Comparison of ENCODE assay signal across 20 cellular contexts in genomic region chr22:38494939-38495338, GRCh38. TPM values are rescaled to one million over a fixed set of nuclear protein-coding genes. Genes with fewer than 3 reads are reported as not detected.
A peak's percentile ranks its signal among the peaks of the same experiment; 100 is the strongest.
DNase-seq lines count a peak whose midpoint lies in the region; ATAC-seq lines count a peak whose summit lies in the region.
"Had no signal": no experiment of that assay in that cellular context is flagged by ENCODE, and none has a peak within 500 bp of the region (broad histone marks: within the 10 kb centered on the region; RNA-seq: fewer than 3 reads in every experiment).

No MANE protein-coding gene starts in this region.

- peaks cover 75% of the 10 kb centered on the region for H3K36me3 Mint-ChIP-seq in activated CD4-positive, alpha-beta T cell treated with anti-CD3 and anti-CD28 coated beads, Interleukin-2, amount 10 ng/mL, durations not matched to agents 24 days and 14 days (ENCODE audit: low read depth)
- peaks cover 65% of the 10 kb centered on the region for H3K36me3 Mint-ChIP-seq in activated naive CD8-positive, alpha-beta T cell treated with anti-CD3 and anti-CD28 coated beads for 36 hours
- peaks cover 15 to 57% (median 46%) of the 10 kb centered on the region in 5 donors for H3K36me3 Mint-ChIP-seq in naive thymus-derived CD4-positive, alpha-beta T cell

- ATAC-seq in naive thymus-derived CD4-positive, alpha-beta T cell, result no peak
- ATAC-seq: GM12878; lower lobe of right lung; stimulated activated naive CD8-positive, alpha-beta T cell treated with anti-CD3 and anti-CD28 coated beads, Interleukin-15, amount 100 ng/mL, for 72 hours had no signal

- no peaks in the 10 kb centered on the region for H3K27me3 ChIP-seq in naive thymus-derived CD4-positive, alpha-beta T cell (ENCODE audit: control insufficient read depth in 2 of 2, insufficient read depth in 2 of 2, low read length in 2 of 2)

- no peak for DNase-seq in activated CD4-positive, alpha-beta T cell treated with anti-CD3 and anti-CD28 coated beads, Interleukin-2, amount 10 ng/mL, durations not matched to agents 24 days and 14 days
- no peak for DNase-seq in activated CD4-positive, alpha-beta T cell treated with anti-CD3 and anti-CD28 coated beads, Interleukin-2, amount 50 U/mL, for 1 hour
- DNase-seq in ELF-1 (ENCODE audit: low read depth, low spot score), result peak; percentile 23
- no peak for DNase-seq in activated naive CD8-positive, alpha-beta T cell treated with anti-CD3 and anti-CD28 coated beads for 36 hours
- DNase-seq in naive thymus-derived CD4-positive, alpha-beta T cell, result no peak
- no peak for DNase-seq in GM19238 (ENCODE audit: insufficient read length, low spot score)
- DNase-seq in retina, result no peak
- DNase-seq in stimulated activated CD4-positive, alpha-beta T cell treated with anti-CD3 and anti-CD28 coated beads, Interleukin-4, amount 100 ng/mL, for 4 hours, result no peak
- DNase-seq: C1 segment of cervical spinal cord; GF-D8; KG1; lower lobe of right lung; NCI-H1694 treated with DMSO at 0.1 percent for 48 hours; posterior cingulate gyrus; SHP77 treated with DMSO at 0.1 percent for 48 hours; stimulated activated naive CD8-positive, alpha-beta T cell treated with anti-CD3 and anti-CD28 coated beads, Interleukin-15, amount 100 ng/mL, for 72 hours; trophoblast cell had no signal

- H3K4me3 ChIP-seq in naive thymus-derived CD4-positive, alpha-beta T cell (ENCODE audit: low read length), result no peak overlapping the region
- H3K4me3 ChIP-seq: GM12878, lower lobe of right lung had no signal

- CTCF ChIA-PET in naive thymus-derived CD4-positive, alpha-beta T cell (lab: Charles Lee), result no interaction called here

- POLR2A ChIA-PET in naive thymus-derived CD4-positive, alpha-beta T cell (lab: Charles Lee), result interaction anchor here (1.2 to 1.8 kb wide), 2 partner anchors 12 to 13 kb away, joined by 5 to 8 read pairs; no protein-coding TSS in a partner anchor

- no peaks in the 10 kb centered on the region for H3K9me3 ChIP-seq in naive thymus-derived CD4-positive, alpha-beta T cell (ENCODE audit: control insufficient read depth in 2 of 3, low read length in 3 of 3)
- H3K9me3 ChIP-seq: lower lobe of right lung had no signal

- no peak overlapping the region for H3K4me3 Mint-ChIP-seq in activated CD4-positive, alpha-beta T cell treated with anti-CD3 and anti-CD28 coated beads, Interleukin-2, amount 10 ng/mL, durations not matched to agents 24 days and 14 days
- no peak overlapping the region for H3K4me3 Mint-ChIP-seq in activated naive CD8-positive, alpha-beta T cell treated with anti-CD3 and anti-CD28 coated beads for 36 hours
- peak overlapping the region in 2 of 10 donors; percentile 37 to 42 for H3K4me3 Mint-ChIP-seq in naive thymus-derived CD4-positive, alpha-beta T cell
- H3K4me3 Mint-ChIP-seq: stimulated activated naive CD8-positive, alpha-beta T cell treated with anti-CD3 and anti-CD28 coated beads, Interleukin-15, amount 100 ng/mL, for 72 hours had no signal

- intact Hi-C loops in activated CD4-positive, alpha-beta T cell treated with anti-CD3 and anti-CD28 coated beads, Interleukin-2, amount 10 ng/mL, durations not matched to agents 24 days and 14 days (cut with micrococcal nuclease), result no loop called here
- intact Hi-C loops in naive thymus-derived CD4-positive, alpha-beta T cell (cut with micrococcal nuclease), result no loop called here

- peak overlapping the region; percentile 15 for H3K27ac ChIP-seq in naive thymus-derived CD4-positive, alpha-beta T cell (ENCODE audit: low read depth, low read length)
- H3K27ac ChIP-seq: lower lobe of right lung had no signal

- peak overlapping the region; percentile 37 for H3K27ac Mint-ChIP-seq in activated CD4-positive, alpha-beta T cell treated with anti-CD3 and anti-CD28 coated beads, Interleukin-2, amount 10 ng/mL, durations not matched to agents 24 days and 14 days
- H3K27ac Mint-ChIP-seq in activated naive CD8-positive, alpha-beta T cell treated with anti-CD3 and anti-CD28 coated beads for 36 hours, result peak overlapping the region; percentile 25
- H3K27ac Mint-ChIP-seq in naive thymus-derived CD4-positive, alpha-beta T cell, result peak overlapping the region in 4 of 9 donors; percentile 28 to 73 (median 38)
- H3K27ac Mint-ChIP-seq: stimulated activated naive CD8-positive, alpha-beta T cell treated with anti-CD3 and anti-CD28 coated beads, Interleukin-15, amount 100 ng/mL, for 72 hours had no signal

- H3K36me3 ChIP-seq in naive thymus-derived CD4-positive, alpha-beta T cell (ENCODE audit: control insufficient read depth in 2 of 3, insufficient read depth in 3 of 3, low read length in 3 of 3), result peaks cover 60 to 94% (median 92%) of the 10 kb centered on the region in 3 experiments

- H3K27me3 Mint-ChIP-seq in activated CD4-positive, alpha-beta T cell treated with anti-CD3 and anti-CD28 coated beads, Interleukin-2, amount 10 ng/mL, durations not matched to agents 24 days and 14 days, result no peaks in the 10 kb centered on the region
- no peaks in the 10 kb centered on the region for H3K27me3 Mint-ChIP-seq in activated naive CD8-positive, alpha-beta T cell treated with anti-CD3 and anti-CD28 coated beads for 36 hours
- no peaks in the 10 kb centered on the region for H3K27me3 Mint-ChIP-seq in naive thymus-derived CD4-positive, alpha-beta T cell
- H3K27me3 Mint-ChIP-seq: stimulated activated naive CD8-positive, alpha-beta T cell treated with anti-CD3 and anti-CD28 coated beads, Interleukin-15, amount 100 ng/mL, for 72 hours had no signal

- peaks cover 16 to 29% of the 10 kb centered on the region in 2 donors for H3K4me1 ChIP-seq in naive thymus-derived CD4-positive, alpha-beta T cell (ENCODE audit: control insufficient read depth in 2 of 2, insufficient read depth in 2 of 2, low read length in 2 of 2)

- no peaks in the 10 kb centered on the region for H3K9me3 Mint-ChIP-seq in activated CD4-positive, alpha-beta T cell treated with anti-CD3 and anti-CD28 coated beads, Interleukin-2, amount 10 ng/mL, durations not matched to agents 24 days and 14 days
- H3K9me3 Mint-ChIP-seq in activated naive CD8-positive, alpha-beta T cell treated with anti-CD3 and anti-CD28 coated beads for 36 hours, result no peaks in the 10 kb centered on the region
- no peaks in the 10 kb centered on the region for H3K9me3 Mint-ChIP-seq in naive thymus-derived CD4-positive, alpha-beta T cell
- H3K9me3 Mint-ChIP-seq: stimulated activated naive CD8-positive, alpha-beta T cell treated with anti-CD3 and anti-CD28 coated beads, Interleukin-15, amount 100 ng/mL, for 72 hours had no signal

- H3K4me1 Mint-ChIP-seq in activated CD4-positive, alpha-beta T cell treated with anti-CD3 and anti-CD28 coated beads, Interleukin-2, amount 10 ng/mL, durations not matched to agents 24 days and 14 days, result peaks cover 38% of the 10 kb centered on the region
- peaks cover 62% of the 10 kb centered on the region for H3K4me1 Mint-ChIP-seq in activated naive CD8-positive, alpha-beta T cell treated with anti-CD3 and anti-CD28 coated beads for 36 hours
- H3K4me1 Mint-ChIP-seq in naive thymus-derived CD4-positive, alpha-beta T cell, result peaks cover 16 to 76% (median 59%) of the 10 kb centered on the region in 7 donors

RNA-seq across cellular contexts. Expression of gene DDX17, which starts 11.2 kb away (rescaled TPM):
- 373 and 374 TPM in 2 replicates for total RNA-seq in activated CD4-positive, alpha-beta T cell treated with anti-CD3 and anti-CD28 coated beads, Interleukin-2, amount 10 ng/mL, durations not matched to agents 24 days and 14 days
- total RNA-seq in activated naive CD8-positive, alpha-beta T cell treated with anti-CD3 and anti-CD28 coated beads for 36 hours, result 100 to 1,000 TPM; 254 to 256 TPM
- 1,000 to 10,000 TPM in 2 of 5 experiments, 100 to 1,000 TPM in 3; 478 to 1,097 (median 684) TPM for total RNA-seq in naive thymus-derived CD4-positive, alpha-beta T cell
- 10 to 100 TPM; 37.7 to 43.4 TPM for polyA plus RNA-seq in naive thymus-derived CD4-positive, alpha-beta T cell

RNA-seq across cellular contexts. Expression of gene KDELR3, which starts 27.0 kb away (rescaled TPM):
- 1.1 and 1.3 TPM in 2 replicates for total RNA-seq in activated CD4-positive, alpha-beta T cell treated with anti-CD3 and anti-CD28 coated beads, Interleukin-2, amount 10 ng/mL, durations not matched to agents 24 days and 14 days
- 1 to 10 TPM in 1 of 2 experiments, under 1 TPM in 1; 0.72 to 1.3 TPM for total RNA-seq in activated naive CD8-positive, alpha-beta T cell treated with anti-CD3 and anti-CD28 coated beads for 36 hours
- under 1 TPM in 1 of 5 experiments, not detected in 4; 0.80 TPM for total RNA-seq in naive thymus-derived CD4-positive, alpha-beta T cell
- not detected for polyA plus RNA-seq in naive thymus-derived CD4-positive, alpha-beta T cell

RNA-seq across cellular contexts. Expression of gene KCNJ4, which starts 39.9 kb away (rescaled TPM):
- total RNA-seq in activated CD4-positive, alpha-beta T cell treated with anti-CD3 and anti-CD28 coated beads, Interleukin-2, amount 10 ng/mL, durations not matched to agents 24 days and 14 days, result not detected in 2 replicates
- total RNA-seq in activated naive CD8-positive, alpha-beta T cell treated with anti-CD3 and anti-CD28 coated beads for 36 hours, result not detected
- total RNA-seq in naive thymus-derived CD4-positive, alpha-beta T cell, result not detected
- not detected for polyA plus RNA-seq in naive thymus-derived CD4-positive, alpha-beta T cell
- total RNA-seq: activated CD8-positive, alpha-beta memory T cell treated with anti-CD3 and anti-CD28 coated beads for 36 hours; GM12878; lower lobe of right lung; skeletal muscle tissue had no signal
- polyA plus RNA-seq: GM12878 had no signal
